ENCODE assay signal across 2 cellular contexts in the genomic region with DNA sequence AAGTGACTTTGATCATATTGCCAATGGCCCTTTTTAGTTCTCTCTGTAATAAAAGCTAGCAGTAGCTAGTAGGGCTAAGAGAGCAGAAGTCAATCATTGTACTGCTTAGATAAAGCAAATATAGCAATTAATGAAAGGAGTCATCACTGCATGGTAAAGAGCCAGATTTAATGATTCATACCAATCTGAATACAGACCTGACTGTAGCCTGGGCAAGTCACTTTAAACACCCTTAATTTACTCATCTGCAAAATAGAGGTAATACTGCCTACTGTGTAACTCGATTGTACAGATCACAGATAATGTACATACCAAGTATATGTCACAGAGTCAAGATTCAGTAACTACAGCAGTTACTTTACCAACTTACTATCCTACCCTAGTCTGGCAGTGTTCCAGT.
TF ChIP-seq lines count a peak whose summit lies in the region.

No MANE protein-coding gene starts in this region.

TF ChIP-seq in SK-N-SH treated with all-trans-retinoic acid at 6 μM for 48 hours, 23 proteins besides CTCF, POLR2A, EP300 and RAD21 (continued from another document):
- TF ChIP-seq, protein P1, sequence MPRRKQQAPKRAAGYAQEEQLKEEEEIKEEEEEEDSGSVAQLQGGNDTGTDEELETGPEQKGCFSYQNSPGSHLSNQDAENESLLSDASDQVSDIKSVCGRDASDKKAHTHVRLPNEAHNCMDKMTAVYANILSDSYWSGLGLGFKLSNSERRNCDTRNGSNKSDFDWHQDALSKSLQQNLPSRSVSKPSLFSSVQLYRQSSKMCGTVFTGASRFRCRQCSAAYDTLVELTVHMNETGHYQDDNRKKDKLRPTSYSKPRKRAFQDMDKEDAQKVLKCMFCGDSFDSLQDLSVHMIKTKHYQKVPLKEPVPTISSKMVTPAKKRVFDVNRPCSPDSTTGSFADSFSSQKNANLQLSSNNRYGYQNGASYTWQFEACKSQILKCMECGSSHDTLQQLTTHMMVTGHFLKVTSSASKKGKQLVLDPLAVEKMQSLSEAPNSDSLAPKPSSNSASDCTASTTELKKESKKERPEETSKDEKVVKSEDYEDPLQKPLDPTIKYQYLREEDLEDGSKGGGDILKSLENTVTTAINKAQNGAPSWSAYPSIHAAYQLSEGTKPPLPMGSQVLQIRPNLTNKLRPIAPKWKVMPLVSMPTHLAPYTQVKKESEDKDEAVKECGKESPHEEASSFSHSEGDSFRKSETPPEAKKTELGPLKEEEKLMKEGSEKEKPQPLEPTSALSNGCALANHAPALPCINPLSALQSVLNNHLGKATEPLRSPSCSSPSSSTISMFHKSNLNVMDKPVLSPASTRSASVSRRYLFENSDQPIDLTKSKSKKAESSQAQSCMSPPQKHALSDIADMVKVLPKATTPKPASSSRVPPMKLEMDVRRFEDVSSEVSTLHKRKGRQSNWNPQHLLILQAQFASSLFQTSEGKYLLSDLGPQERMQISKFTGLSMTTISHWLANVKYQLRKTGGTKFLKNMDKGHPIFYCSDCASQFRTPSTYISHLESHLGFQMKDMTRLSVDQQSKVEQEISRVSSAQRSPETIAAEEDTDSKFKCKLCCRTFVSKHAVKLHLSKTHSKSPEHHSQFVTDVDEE (CRISPR knock-in tag; IDR thresholded peaks at IDR 0.05): no peak
- TF ChIP-seq PPARA (CRISPR knock-in tag; IDR thresholded peaks at IDR 0.05; ENCODE audit: borderline replicate concordance) (no peak), ZNF8 (CRISPR knock-in tag; IDR thresholded peaks at IDR 0.05) (no peak), CSDC2 (CRISPR knock-in tag; IDR thresholded peaks at IDR 0.05) (no peak), ZFP30 (CRISPR knock-in tag; IDR thresholded peaks at IDR 0.05) (no peak), TOX (CRISPR knock-in tag; IDR thresholded peaks at IDR 0.05; ENCODE audit: borderline replicate concordance) (no peak), GLIS3 (CRISPR knock-in tag; IDR thresholded peaks at IDR 0.05) (no peak), ZNF565 (CRISPR knock-in tag; conservative IDR thresholded peaks at IDR 0.05; ENCODE audit: low read depth) (no peak), ESRRG (CRISPR knock-in tag; IDR thresholded peaks at IDR 0.05) (no peak), ISL1 (CRISPR knock-in tag; IDR thresholded peaks at IDR 0.05) (no peak), BACH2 (CRISPR knock-in tag; IDR thresholded peaks at IDR 0.05; ENCODE audit: borderline replicate concordance) (no peak)

TF ChIP-seq in SK-N-SH, 30 proteins besides CTCF, POLR2A, EP300 and RAD21 (continued from another document):
- TF ChIP-seq, protein P2, sequence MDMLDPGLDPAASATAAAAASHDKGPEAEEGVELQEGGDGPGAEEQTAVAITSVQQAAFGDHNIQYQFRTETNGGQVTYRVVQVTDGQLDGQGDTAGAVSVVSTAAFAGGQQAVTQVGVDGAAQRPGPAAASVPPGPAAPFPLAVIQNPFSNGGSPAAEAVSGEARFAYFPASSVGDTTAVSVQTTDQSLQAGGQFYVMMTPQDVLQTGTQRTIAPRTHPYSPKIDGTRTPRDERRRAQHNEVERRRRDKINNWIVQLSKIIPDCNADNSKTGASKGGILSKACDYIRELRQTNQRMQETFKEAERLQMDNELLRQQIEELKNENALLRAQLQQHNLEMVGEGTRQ (IDR thresholded peaks at IDR 0.05; ENCODE audit: borderline replicate concordance, low read depth, low read length): no peak
- no peak for TF ChIP-seq CHD2 (IDR thresholded peaks at IDR 0.05; ENCODE audit: low read length, partially characterized antibody)
- TF ChIP-seq, protein P3, sequence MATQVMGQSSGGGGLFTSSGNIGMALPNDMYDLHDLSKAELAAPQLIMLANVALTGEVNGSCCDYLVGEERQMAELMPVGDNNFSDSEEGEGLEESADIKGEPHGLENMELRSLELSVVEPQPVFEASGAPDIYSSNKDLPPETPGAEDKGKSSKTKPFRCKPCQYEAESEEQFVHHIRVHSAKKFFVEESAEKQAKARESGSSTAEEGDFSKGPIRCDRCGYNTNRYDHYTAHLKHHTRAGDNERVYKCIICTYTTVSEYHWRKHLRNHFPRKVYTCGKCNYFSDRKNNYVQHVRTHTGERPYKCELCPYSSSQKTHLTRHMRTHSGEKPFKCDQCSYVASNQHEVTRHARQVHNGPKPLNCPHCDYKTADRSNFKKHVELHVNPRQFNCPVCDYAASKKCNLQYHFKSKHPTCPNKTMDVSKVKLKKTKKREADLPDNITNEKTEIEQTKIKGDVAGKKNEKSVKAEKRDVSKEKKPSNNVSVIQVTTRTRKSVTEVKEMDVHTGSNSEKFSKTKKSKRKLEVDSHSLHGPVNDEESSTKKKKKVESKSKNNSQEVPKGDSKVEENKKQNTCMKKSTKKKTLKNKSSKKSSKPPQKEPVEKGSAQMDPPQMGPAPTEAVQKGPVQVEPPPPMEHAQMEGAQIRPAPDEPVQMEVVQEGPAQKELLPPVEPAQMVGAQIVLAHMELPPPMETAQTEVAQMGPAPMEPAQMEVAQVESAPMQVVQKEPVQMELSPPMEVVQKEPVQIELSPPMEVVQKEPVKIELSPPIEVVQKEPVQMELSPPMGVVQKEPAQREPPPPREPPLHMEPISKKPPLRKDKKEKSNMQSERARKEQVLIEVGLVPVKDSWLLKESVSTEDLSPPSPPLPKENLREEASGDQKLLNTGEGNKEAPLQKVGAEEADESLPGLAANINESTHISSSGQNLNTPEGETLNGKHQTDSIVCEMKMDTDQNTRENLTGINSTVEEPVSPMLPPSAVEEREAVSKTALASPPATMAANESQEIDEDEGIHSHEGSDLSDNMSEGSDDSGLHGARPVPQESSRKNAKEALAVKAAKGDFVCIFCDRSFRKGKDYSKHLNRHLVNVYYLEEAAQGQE (IDR thresholded peaks at IDR 0.05; ENCODE audit: low read depth, low read length): no peak
- TF ChIP-seq RXRA (IDR thresholded peaks at IDR 0.05; ENCODE audit: borderline replicate concordance, low read depth): no peak
- no peak for TF ChIP-seq TEAD4 (IDR thresholded peaks at IDR 0.05; ENCODE audit: borderline replicate concordance, insufficient read depth)
- TF ChIP-seq FOXM1 (IDR thresholded peaks at IDR 0.05; ENCODE audit: low read depth): no peak
- TF ChIP-seq, protein P4, sequence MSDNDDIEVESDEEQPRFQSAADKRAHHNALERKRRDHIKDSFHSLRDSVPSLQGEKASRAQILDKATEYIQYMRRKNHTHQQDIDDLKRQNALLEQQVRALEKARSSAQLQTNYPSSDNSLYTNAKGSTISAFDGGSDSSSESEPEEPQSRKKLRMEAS (IDR thresholded peaks at IDR 0.05; ENCODE audit: low read depth): no peak
- no peak for TF ChIP-seq TAF1 (IDR thresholded peaks at IDR 0.05; ENCODE audit: borderline replicate concordance, low read depth, low read length)
- no peak for TF ChIP-seq RFX5 (IDR thresholded peaks at IDR 0.05; ENCODE audit: low read length)
- no peak for TF ChIP-seq EZH2phosphoT487 (IDR thresholded peaks at IDR 0.05; ENCODE audit: borderline replicate concordance, low read depth)
- TF ChIP-seq, protein P5, sequence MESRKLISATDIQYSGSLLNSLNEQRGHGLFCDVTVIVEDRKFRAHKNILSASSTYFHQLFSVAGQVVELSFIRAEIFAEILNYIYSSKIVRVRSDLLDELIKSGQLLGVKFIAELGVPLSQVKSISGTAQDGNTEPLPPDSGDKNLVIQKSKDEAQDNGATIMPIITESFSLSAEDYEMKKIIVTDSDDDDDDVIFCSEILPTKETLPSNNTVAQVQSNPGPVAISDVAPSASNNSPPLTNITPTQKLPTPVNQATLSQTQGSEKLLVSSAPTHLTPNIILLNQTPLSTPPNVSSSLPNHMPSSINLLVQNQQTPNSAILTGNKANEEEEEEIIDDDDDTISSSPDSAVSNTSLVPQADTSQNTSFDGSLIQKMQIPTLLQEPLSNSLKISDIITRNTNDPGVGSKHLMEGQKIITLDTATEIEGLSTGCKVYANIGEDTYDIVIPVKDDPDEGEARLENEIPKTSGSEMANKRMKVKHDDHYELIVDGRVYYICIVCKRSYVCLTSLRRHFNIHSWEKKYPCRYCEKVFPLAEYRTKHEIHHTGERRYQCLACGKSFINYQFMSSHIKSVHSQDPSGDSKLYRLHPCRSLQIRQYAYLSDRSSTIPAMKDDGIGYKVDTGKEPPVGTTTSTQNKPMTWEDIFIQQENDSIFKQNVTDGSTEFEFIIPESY (IDR thresholded peaks at IDR 0.05; ENCODE audit: borderline replicate concordance, low read depth): no peak
- no peak for TF ChIP-seq NRF1 (IDR thresholded peaks at IDR 0.05; ENCODE audit: low read depth, low read length)
- no peak for TF ChIP-seq GABPA (IDR thresholded peaks at IDR 0.05; ENCODE audit: low read depth)
- no peak for TF ChIP-seq GATA2 (CRISPR knock-in tag; IDR thresholded peaks at IDR 0.05)
- TF ChIP-seq TCF12 (IDR thresholded peaks at IDR 0.05): no peak
- TF ChIP-seq, protein P6, sequence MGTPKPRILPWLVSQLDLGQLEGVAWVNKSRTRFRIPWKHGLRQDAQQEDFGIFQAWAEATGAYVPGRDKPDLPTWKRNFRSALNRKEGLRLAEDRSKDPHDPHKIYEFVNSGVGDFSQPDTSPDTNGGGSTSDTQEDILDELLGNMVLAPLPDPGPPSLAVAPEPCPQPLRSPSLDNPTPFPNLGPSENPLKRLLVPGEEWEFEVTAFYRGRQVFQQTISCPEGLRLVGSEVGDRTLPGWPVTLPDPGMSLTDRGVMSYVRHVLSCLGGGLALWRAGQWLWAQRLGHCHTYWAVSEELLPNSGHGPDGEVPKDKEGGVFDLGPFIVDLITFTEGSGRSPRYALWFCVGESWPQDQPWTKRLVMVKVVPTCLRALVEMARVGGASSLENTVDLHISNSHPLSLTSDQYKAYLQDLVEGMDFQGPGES (IDR thresholded peaks at IDR 0.05; ENCODE audit: low read depth, low read length): no peak
TF ChIP-seq in SK-N-SH: peak in this region for 0.
